8 cellular contexts compared by ENCODE assay signal in the genomic region with DNA sequence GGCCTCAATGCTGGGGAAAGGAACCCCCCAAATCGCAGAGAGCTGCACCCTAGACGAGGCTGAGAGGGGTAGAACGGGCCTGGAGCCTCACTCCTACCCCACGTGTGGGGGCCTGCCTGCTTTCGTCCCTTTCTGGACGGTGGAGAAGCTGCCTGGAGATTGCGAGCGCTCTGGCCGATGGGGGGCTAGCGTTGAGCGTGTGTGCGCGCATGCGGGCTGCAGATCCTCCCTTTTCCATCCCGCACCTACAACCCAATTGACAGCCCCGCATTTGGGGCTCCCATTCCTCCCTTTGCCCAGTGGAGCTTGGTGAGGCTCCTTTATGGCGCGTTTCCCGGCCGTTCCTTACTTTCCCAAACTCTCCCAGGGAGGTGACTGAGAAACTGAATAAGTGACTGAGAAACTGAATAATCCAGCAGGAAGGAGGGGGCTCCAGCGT. TPM values are rescaled to one million over a fixed set of nuclear protein-coding genes. Genes with fewer than 3 reads are reported as not detected.
DNase-seq lines count a peak whose midpoint lies in the region; ATAC-seq, FAIRE-seq and TF ChIP-seq lines count a peak whose summit lies in the region.

No MANE protein-coding gene starts in this region.

- no peaks in the 10 kb centered on the region for H3K9me3 ChIP-seq in HAP-1
- no peaks in the 10 kb centered on the region for H3K9me3 ChIP-seq in GM12878 (replicated peaks; ENCODE audit: control insufficient read depth, insufficient read depth, low read length)
- no peaks in the 10 kb centered on the region for H3K9me3 ChIP-seq in liver (ENCODE audit: control insufficient read depth in 4 of 4, low read length in 3 of 4)
- no peaks in the 10 kb centered on the region for H3K9me3 ChIP-seq in tibial artery

- CTCF ChIA-PET in GM12878 (lab: Yijun Ruan, JAX) = interaction anchor here (0.6 to 3.5 kb wide), 9 partner anchors 9 to 474 kb away, joined by 3 to 26 read pairs (median 4); a partner anchor contains a TSS

- peak; percentile 17 for ATAC-seq in GM12878
- ATAC-seq in HG03175 (IDR thresholded peaks at IDR 0.05; ENCODE audit: unreplicated experiment) = no peak

- 17% methylated on average over 21 of the region's 21 CpGs for WGBS in GM12878 (ENCODE audit: insufficient coverage, insufficient replicate concordance, low lambda C conversion rate, missing lambda C conversion rate)
- 5% methylated on average over 21 of the region's 21 CpGs for WGBS in liver

- TF ChIP-seq EP300 in GM12878 (IDR thresholded peaks at IDR 0.05; ENCODE audit: borderline replicate concordance in 1 of 2, control insufficient read depth in 1 of 2, low read depth in 2 of 2, low read length in 2 of 2) = no peak

- no TSS peak for BruUV-seq in GM12878 (replicated peaks; lab: Mats Ljungman, UMichigan)

- H3K4me2 ChIP-seq in GM12878 (ENCODE audit: control insufficient read depth, insufficient read depth) = peak overlapping the region; percentile 98

- peak overlapping the region; percentile 97 for H2AFZ ChIP-seq in GM12878 (ENCODE audit: control insufficient read depth, low read depth, low read length)

- no peak for FAIRE-seq in GM12878 (lab: Jason Lieb, UNC)

- no peaks in the 10 kb centered on the region for H4K20me1 ChIP-seq in GM12878 (ENCODE audit: control insufficient read depth, insufficient read depth)

- in situ Hi-C loops in HAP-1 (cut with MboI; ENCODE audit: low sequenced_read_pairs) (no loop called here), GM12878 (cut with MboI) (no loop called here)

- DNase-seq in HAP-1 (ENCODE audit: low spot score in 2 of 2) (no peak), GM12878 (ENCODE audit: low read depth, low spot score) (no peak), tibial artery (no peak), NCI-H1092 treated with DMSO at 0.1 percent for 48 hours (lab: John Stamatoyannopoulos, UW) (no peak), NCI-H187 (lab: John Stamatoyannopoulos, UW) (no peak)

- H3K9ac ChIP-seq in GM12878 (ENCODE audit: control insufficient read depth, insufficient read depth, low read length) = peak overlapping the region; percentile 68
- peak overlapping the region; percentile 30 to 80 for H3K9ac ChIP-seq in liver (ENCODE audit: low read depth in 1 of 2, low read length in 2 of 2)

- H3K36me3 ChIP-seq in HAP-1 (replicated peaks) (no peaks in the 10 kb centered on the region), GM12878 (ENCODE audit: control insufficient read depth in 2 of 2, insufficient read depth in 2 of 2, low read length in 1 of 2) (no peaks in the 10 kb centered on the region), liver (ENCODE audit: control insufficient read depth in 4 of 4, insufficient read depth in 3 of 4, low read depth in 1 of 4, low read length in 3 of 4) (peaks cover 3 to 9% (median 5%) of the 10 kb centered on the region in 4 donors), tibial artery (peaks cover 0 to 9% (median 0%) of the 10 kb centered on the region in 3 donors)

- TF ChIP-seq CTCF in 22Rv1 (IDR thresholded peaks at IDR 0.05) (no peak), GM12878 (IDR thresholded peaks at IDR 0.05 in 2 of 3, conservative IDR thresholded peaks at IDR 0.05 in 1 of 3; ENCODE audit: control insufficient read depth in 2 of 3, extremely low read depth in 1 of 3, insufficient read depth in 1 of 3, low read depth in 3 of 3, low read length in 3 of 3) (no peak), liver (IDR thresholded peaks at IDR 0.05; ENCODE audit: low read depth, low read length, missing input control) (no peak), tibial artery (IDR thresholded peaks at IDR 0.05) (no peak)

- intact Hi-C loops in GM12878 (cut with micrococcal nuclease; ENCODE audit: unreplicated experiment) = loop anchor here (1.0 kb wide), 1 partner anchor 91 kb away; no protein-coding TSS in a partner anchor
- intact Hi-C loops in tibial artery (cut with DNase I; ENCODE audit: low total_unique reads) = loop anchor here (10.0 kb wide), 1 partner anchor 152 kb away; a partner anchor contains a TSS

- peak overlapping the region; percentile 42 for H3K4me3 ChIP-seq in HAP-1
- peak overlapping the region; percentile 62 for H3K4me3 ChIP-seq in GM12878
- H3K4me3 ChIP-seq in liver (ENCODE audit: low read depth in 1 of 3, low read length in 3 of 3) = peak overlapping the region; percentile 62 to 84 (median 82)
- H3K4me3 ChIP-seq in tibial artery = peak overlapping the region; percentile 60 to 88

- H3K4me1 ChIP-seq in HAP-1 (peaks cover 17% of the 10 kb centered on the region), GM12878 (ENCODE audit: control insufficient read depth, insufficient read depth, low read length) (peaks cover 11% of the 10 kb centered on the region), liver (ENCODE audit: control insufficient read depth in 4 of 4, insufficient read depth in 4 of 4, low read length in 3 of 4) (peaks cover 15 to 50% (median 33%) of the 10 kb centered on the region in 4 donors), tibial artery (peaks cover 0 to 41% (median 23%) of the 10 kb centered on the region in 4 donors)

- RAD21 ChIA-PET in GM12878 (lab: Charles Lee; ENCODE audit: unreplicated experiment) = interaction anchor here (0.7 to 2.9 kb wide), 8 partner anchors 10 to 152 kb away, joined by 3 to 22 read pairs (median 3); a partner anchor contains a TSS

- POLR2A ChIA-PET in GM12878 (lab: Charles Lee) = interaction anchor here (0.5 to 1.3 kb wide), 5 partner anchors 8 to 182 kb away, joined by 3 to 4 read pairs (median 3); a partner anchor contains a TSS

- TF ChIP-seq RAD21 in GM12878 (IDR thresholded peaks at IDR 0.05; ENCODE audit: insufficient read depth, low read depth, low read length) = no peak
- TF ChIP-seq RAD21 in liver (IDR thresholded peaks at IDR 0.05) = no peak

- peak overlapping the region; percentile 100 for H3K27ac ChIP-seq in 22Rv1
- peak overlapping the region; percentile 14; the same call in 1 of the 2 replicates for H3K27ac ChIP-seq in GM12878 (ENCODE audit: control insufficient read depth, insufficient read depth)
- peak overlapping the region; percentile 76 to 88 for H3K27ac ChIP-seq in liver (ENCODE audit: low read depth in 1 of 2, low read length in 2 of 2)
- H3K27ac ChIP-seq in tibial artery = peak overlapping the region; percentile 84 to 86

- H3K27me3 ChIP-seq in HAP-1 (ENCODE audit: low read depth) = no peaks in the 10 kb centered on the region
- H3K27me3 ChIP-seq in GM12878 (replicated peaks in 1 of 2; ENCODE audit: control insufficient read depth in 2 of 2, insufficient read depth in 2 of 2, low read length in 1 of 2) = no peaks in the 10 kb centered on the region
- no peaks in the 10 kb centered on the region for H3K27me3 ChIP-seq in liver (ENCODE audit: control insufficient read depth in 4 of 4, insufficient read depth in 4 of 4, low read length in 3 of 4)
- H3K27me3 ChIP-seq in tibial artery = no peaks in the 10 kb centered on the region

- H3K79me2 ChIP-seq in GM12878 (ENCODE audit: control insufficient read depth, insufficient read depth, low read length) = no peaks in the 10 kb centered on the region

- SMC1A ChIA-PET in GM12878 (lab: Charles Lee; ENCODE audit: uncharacterized antibody, unreplicated experiment) = interaction anchor here (1.0 to 3.2 kb wide), 4 partner anchors 9 to 152 kb away, joined by 3 to 18 read pairs (median 12); a partner anchor contains a TSS

- TF ChIP-seq POLR2A in GM12878 (IDR thresholded peaks at IDR 0.05; ENCODE audit: low read depth, low read length) = no peak

RNA-seq across cellular contexts. Expression of a gene that starts 0.9 kb away (rescaled TPM):
- not detected in 2 replicates for total RNA-seq in GM12878 (2013; cell fraction: nucleolus; rRNA removed)
- 0.11 TPM in 1 of 2 replicates, not detected in the other for total RNA-seq in GM12878 (2014; rRNA removed)
- total RNA-seq in GM12878 (2014; rRNA removed; fragmentation: Illumina TruSeq; extraction: Trizol) = 0.04 TPM in 1 of 2 replicates, not detected in the other
- 0.08 and 0.29 TPM in 2 replicates for total RNA-seq in GM12878 (2021)
- not detected for polyA plus RNA-seq in GM12878 (2011; ENCODE audit: low read depth)
- not detected in 2 replicates for polyA plus RNA-seq in GM12878 (2011; rRNA removed)
- not detected in 2 replicates for polyA plus RNA-seq in GM12878 (2011; cell fraction: cytosol; rRNA removed)
- polyA plus RNA-seq in GM12878 (2011; cell fraction: nucleus; rRNA removed) = 0.03 and 0.18 TPM in 2 replicates
- polyA plus RNA-seq in GM12878 (2012) = 0.10 and 0.42 TPM in 2 replicates
- 0.06 TPM in 1 of 2 replicates, not detected in the other for polyA plus RNA-seq in GM12878 (2014; fragmentation: Illumina TruSeq; extraction: Trizol)
- polyA plus RNA-seq in GM12878 (2014; fragmentation: Nextera tagmentation; extraction: Ambion mirVana) = under 1 TPM in 1 of 2 experiments, not detected in 1; 0.08 TPM
- polyA plus RNA-seq in GM12878 (2014; rRNA removed) = 0.13 and 0.23 TPM in 2 replicates
- polyA plus RNA-seq in GM12878 (2016; fragmentation: Nextera tagmentation; extraction: Ambion mirVana) = under 1 TPM; 0.12 to 0.64 TPM
- polyA minus RNA-seq in GM12878 (2011; rRNA and poly(A)+ RNA removed) = 0.10 TPM in 1 of 2 replicates, not detected in the other
- polyA minus RNA-seq in GM12878 (2011; cell fraction: cytosol; rRNA and poly(A)+ RNA removed) = 1.0 TPM in 1 of 2 replicates, not detected in the other
- 0.36 and 0.38 TPM in 2 replicates for polyA minus RNA-seq in GM12878 (2011; cell fraction: nucleus; rRNA and poly(A)+ RNA removed)
- 10 to 100 TPM; 21.0 to 84.8 TPM for total RNA-seq in liver
- polyA plus RNA-seq in liver = 10 to 100 TPM; 41.6 to 49.8 TPM

RNA-seq across cellular contexts. Expression of a gene that starts 8.3 kb away (rescaled TPM):
- 16.6 and 18.3 TPM in 2 replicates for total RNA-seq in GM12878 (2013; cell fraction: nucleolus; rRNA removed)
- total RNA-seq in GM12878 (2014; rRNA removed) = 8.2 and 8.4 TPM in 2 replicates
- 3.4 and 3.8 TPM in 2 replicates for total RNA-seq in GM12878 (2014; rRNA removed; fragmentation: Illumina TruSeq; extraction: Trizol)
- total RNA-seq in GM12878 (2021) = 7.6 and 7.8 TPM in 2 replicates
- 3.6 TPM for polyA plus RNA-seq in GM12878 (2011; ENCODE audit: low read depth)
- 3.1 and 6.3 TPM in 2 replicates for polyA plus RNA-seq in GM12878 (2011; rRNA removed)
- 8.2 and 8.9 TPM in 2 replicates for polyA plus RNA-seq in GM12878 (2011; cell fraction: cytosol; rRNA removed)
- 11.1 and 11.3 TPM in 2 replicates for polyA plus RNA-seq in GM12878 (2011; cell fraction: nucleus; rRNA removed)
- polyA plus RNA-seq in GM12878 (2012) = 5.8 and 8.0 TPM in 2 replicates
- 1.5 and 3.0 TPM in 2 replicates for polyA plus RNA-seq in GM12878 (2014; fragmentation: Illumina TruSeq; extraction: Trizol)
- 1 to 10 TPM in 1 of 2 experiments, under 1 TPM in 1; 0.31 to 1.1 TPM for polyA plus RNA-seq in GM12878 (2014; fragmentation: Nextera tagmentation; extraction: Ambion mirVana)
- polyA plus RNA-seq in GM12878 (2014; rRNA removed) = 7.8 and 8.5 TPM in 2 replicates
- polyA plus RNA-seq in GM12878 (2016; fragmentation: Nextera tagmentation; extraction: Ambion mirVana) = 1 to 10 TPM; 7.3 to 9.4 TPM
- 8.5 and 8.7 TPM in 2 replicates for polyA minus RNA-seq in GM12878 (2011; rRNA and poly(A)+ RNA removed)
- 4.8 and 5.7 TPM in 2 replicates for polyA minus RNA-seq in GM12878 (2011; cell fraction: cytosol; rRNA and poly(A)+ RNA removed)
- polyA minus RNA-seq in GM12878 (2011; cell fraction: nucleus; rRNA and poly(A)+ RNA removed) = 4.1 and 7.2 TPM in 2 replicates
- 10 to 100 TPM; 16.2 to 19.8 TPM for total RNA-seq in liver
- 10 to 100 TPM in 1 of 2 donors, 1 to 10 TPM in 1; 4.5 to 13.9 TPM for polyA plus RNA-seq in liver

RNA-seq across cellular contexts. Expression of a gene that starts 27.5 kb away (rescaled TPM):
- 208 and 222 TPM in 2 replicates for total RNA-seq in GM12878 (2013; cell fraction: nucleolus; rRNA removed)
- total RNA-seq in GM12878 (2014; rRNA removed) = 29.8 and 33.9 TPM in 2 replicates
- total RNA-seq in GM12878 (2014; rRNA removed; fragmentation: Illumina TruSeq; extraction: Trizol) = 27.4 and 27.5 TPM in 2 replicates
- 51.3 and 60.4 TPM in 2 replicates for total RNA-seq in GM12878 (2021)
- polyA plus RNA-seq in GM12878 (2011; ENCODE audit: low read depth) = 28.5 TPM
- 46.3 and 53.6 TPM in 2 replicates for polyA plus RNA-seq in GM12878 (2011; rRNA removed)
- polyA plus RNA-seq in GM12878 (2011; cell fraction: cytosol; rRNA removed) = 49.2 and 50.2 TPM in 2 replicates
- 208 and 220 TPM in 2 replicates for polyA plus RNA-seq in GM12878 (2011; cell fraction: nucleus; rRNA removed)
- polyA plus RNA-seq in GM12878 (2012) = 25.9 and 29.0 TPM in 2 replicates
- polyA plus RNA-seq in GM12878 (2014; fragmentation: Illumina TruSeq; extraction: Trizol) = 60.1 and 66.5 TPM in 2 replicates
- 1 to 10 TPM; 8.2 TPM for polyA plus RNA-seq in GM12878 (2014; fragmentation: Nextera tagmentation; extraction: Ambion mirVana)
- 52.7 and 55.0 TPM in 2 replicates for polyA plus RNA-seq in GM12878 (2014; rRNA removed)
- polyA plus RNA-seq in GM12878 (2016; fragmentation: Nextera tagmentation; extraction: Ambion mirVana) = 10 to 100 TPM; 26.6 to 27.4 TPM
- 106 and 130 TPM in 2 replicates for polyA minus RNA-seq in GM12878 (2011; rRNA and poly(A)+ RNA removed)
- 28.4 and 29.1 TPM in 2 replicates for polyA minus RNA-seq in GM12878 (2011; cell fraction: cytosol; rRNA and poly(A)+ RNA removed)
- polyA minus RNA-seq in GM12878 (2011; cell fraction: nucleus; rRNA and poly(A)+ RNA removed) = 45.0 and 65.2 TPM in 2 replicates
- 1 to 10 TPM; 2.5 to 4.9 TPM for total RNA-seq in liver
- polyA plus RNA-seq in liver = 1 to 10 TPM; 1.2 to 1.3 TPM

Comparison
In these comparisons a context has a peak if more than half of its experiments do, and no peak if none do; other contexts are left out.
1. H3K27ac ChIP-seq: peak in every context shown above with its lines; median percentile 100 in 22Rv1; 85 in tibial artery; 82 in liver; 14 in GM12878.
2. RNA of a gene that starts 0.9 kb away (total RNA-seq): 21.0 to 84.8 TPM in liver; 0.04 to 0.29 TPM in GM12878; every median in the first group is over 10 times any median in the second.
3. RNA of a gene that starts 27.5 kb away (total RNA-seq): 27.4 to 222 TPM in GM12878; 2.5 to 4.9 TPM in liver; every median in the first group is over 4 times any median in the second.
4. Peak in every context shown above with its lines, with median percentiles within 50 percentile points of each other: H3K4me3 ChIP-seq.